Comparison of ENCODE assay signal across 9 cellular contexts in the genomic region with DNA sequence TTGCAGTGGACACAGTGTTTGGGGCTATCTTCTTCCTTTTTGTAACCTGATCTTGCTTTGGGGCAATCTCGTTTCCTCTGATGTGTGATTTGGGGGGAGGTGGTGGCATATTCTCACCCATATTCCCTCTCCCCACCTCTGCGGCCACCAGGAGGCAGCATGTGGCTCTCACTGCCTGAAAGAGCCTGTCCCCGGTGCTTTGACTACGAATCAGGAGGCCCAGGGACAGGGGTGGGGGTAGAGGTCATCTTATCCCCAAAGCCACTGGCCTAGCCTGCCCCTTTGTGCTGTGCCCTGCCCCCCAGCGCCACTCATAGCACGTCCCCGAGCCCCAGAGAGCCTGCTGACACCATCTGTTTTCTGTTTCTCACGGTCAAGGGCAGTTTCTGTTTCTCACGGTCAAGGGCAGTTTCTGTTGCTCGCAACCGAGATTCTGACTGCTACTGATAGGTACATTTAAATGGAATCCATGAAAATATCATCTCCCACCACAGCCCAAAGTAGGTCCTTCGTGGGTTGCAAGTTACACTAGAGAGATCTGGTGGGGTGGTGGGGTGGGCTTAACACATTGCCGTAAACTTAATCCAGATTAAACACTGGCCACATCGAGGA. TPM values are rescaled to one million over a fixed set of nuclear protein-coding genes. Genes with fewer than 3 reads are reported as not detected.
DNase-seq lines count a peak whose midpoint lies in the region; ATAC-seq, FAIRE-seq and TF ChIP-seq lines count a peak whose summit lies in the region.
"Had no signal": no experiment of that assay in that cellular context is flagged by ENCODE, and none has a peak within 500 bp of the region (broad histone marks: within the 10 kb centered on the region; RNA-seq: fewer than 3 reads in every experiment).

No MANE protein-coding gene starts in this region.

- POLR2A ChIA-PET in A549 (lab: Yijun Ruan, JAX), result interaction anchor here (1.2 kb wide), 1 partner anchor 28 kb away, joined by 3 read pairs; no protein-coding TSS in a partner anchor
- POLR2A ChIA-PET in IMR-90 (lab: Charles Lee; ENCODE audit: unreplicated experiment), result no interaction called here

- TF ChIP-seq CTCF in A549 (IDR thresholded peaks at IDR 0.05) (peak; percentile 33; the same call in 2 of the 3 replicates), IMR-90 (conservative IDR thresholded peaks at IDR 0.05; ENCODE audit: low read depth, low read length) (peak; percentile 45), dorsolateral prefrontal cortex (IDR thresholded peaks at IDR 0.05 in 54 of 56, conservative IDR thresholded peaks at IDR 0.05 in 2 of 56; ENCODE audit: low read depth in 1 of 56, partially characterized antibody in 56 of 56) (peak in 37 of 56 donors; percentile 11 to 53 (median 36))

- H3K4me2 ChIP-seq in A549, result peak overlapping the region; percentile 29; the same call in 1 of the 3 replicates
- H3K4me2 ChIP-seq in IMR-90 (ENCODE audit: low read depth, low read length), result peak overlapping the region; percentile 59

- no peak overlapping the region for H3K9ac ChIP-seq in IMR-90 (ENCODE audit: low read depth, low read length)
- no peak overlapping the region for H3K9ac ChIP-seq in mucosa of stomach (ENCODE audit: low read length)

- no peak for TF ChIP-seq EP300 in A549 (IDR thresholded peaks at IDR 0.05)

- in situ Hi-C loops in IMR-90 (cut with MboI; ENCODE audit: low sequenced_read_pairs), result no loop called here

- H2AFZ ChIP-seq in IMR-90 (replicated peaks; ENCODE audit: low read length, poor library complexity), result peak overlapping the region; percentile 91

- CTCF ChIA-PET in A549 (lab: Yijun Ruan, JAX), result interaction anchor here (1.4 kb wide), 1 partner anchor 110 kb away, joined by 4 read pairs; the partner anchor contains the start of gene MCM10
- CTCF ChIA-PET in IMR-90 (lab: Yijun Ruan, JAX), result interaction anchor here (1.2 to 1.3 kb wide), 2 partner anchors 28 to 31 kb away, joined by 3 to 7 read pairs; no protein-coding TSS in a partner anchor

- no peak overlapping the region for H3K27ac ChIP-seq in A549
- no peak overlapping the region for H3K27ac ChIP-seq in IMR-90 (ENCODE audit: insufficient read depth, low read length)
- peak overlapping the region in 26 of 59 donors; percentile 1 to 74 (median 38) for H3K27ac ChIP-seq in dorsolateral prefrontal cortex

- peaks cover 7% of the 10 kb centered on the region; the same call in 2 of the 3 replicates for H3K4me1 ChIP-seq in A549
- H3K4me1 ChIP-seq in IMR-90 (ENCODE audit: control insufficient read depth, insufficient read depth, low read length), result peaks cover 3% of the 10 kb centered on the region; the same call in 1 of the 2 replicates
- H3K4me1 ChIP-seq in mucosa of stomach (ENCODE audit: control insufficient read depth, insufficient read depth, low read length), result peaks cover 18% of the 10 kb centered on the region

- H4K5ac ChIP-seq in IMR-90 (ENCODE audit: low read depth, low read length), result no peak overlapping the region

- TF ChIP-seq RAD21 in A549 (conservative IDR thresholded peaks at IDR 0.05 in 1 of 2, IDR thresholded peaks at IDR 0.05 in 1 of 2) (peak; percentile 22 to 24; a peak in 1 of 5 replicates), IMR-90 (IDR thresholded peaks at IDR 0.05; ENCODE audit: low read length) (peak; percentile 39; the same call in 1 of the 2 replicates)

- H2AK9ac ChIP-seq in IMR-90 (replicated peaks; ENCODE audit: low read depth, low read length, poor library complexity), result no peak overlapping the region

- H3K14ac ChIP-seq in IMR-90 (replicated peaks; ENCODE audit: low read depth, low read length), result no peak overlapping the region

- H2BK5ac ChIP-seq in IMR-90 (ENCODE audit: low read depth, low read length, poor library complexity, severe bottlenecking), result no peak overlapping the region

- DNase-seq in A549 (ENCODE audit: low read depth in 1 of 2, low spot score in 1 of 2), result peak; percentile 40 to 53
- peak; percentile 22 for DNase-seq in IMR-90
- DNase-seq in activated CD4-positive, alpha-beta T cell treated with anti-CD3 and anti-CD28 coated beads for 24 hours (ENCODE audit: low read depth in 2 of 2), result peak; percentile 9 to 19
- peak in 7 of 10 donors; percentile 9 to 53 (median 45) for DNase-seq in dorsolateral prefrontal cortex
- DNase-seq in superior temporal gyrus (ENCODE audit: extremely low spot score), result peak; percentile 20
- no peak for DNase-seq in NCI-H128 (lab: John Stamatoyannopoulos, UW; ENCODE audit: unreplicated experiment)

- H3K9me1 ChIP-seq in IMR-90 (ENCODE audit: insufficient read depth, low read length), result peaks cover 3% of the 10 kb centered on the region

- dilution Hi-C loops in IMR-90 (cut with HindIII; ENCODE audit: low sequenced_read_pairs, unreplicated experiment), result no loop called here

- 54% methylated on average over 14 of the region's 14 CpGs for whole genome bisulfite sequencing in A549 (ENCODE audit: missing lambda C conversion rate)
- WGBS in IMR-90 (ENCODE audit: extremely low coverage in 2 of 2, insufficient read length in 1 of 2), 2 experiments, result 0% methylated on average over 3 of the region's 14 CpGs; no CpG with 5 or more reads in 1 of the 2 experiments

- no peak overlapping the region for H3K18ac ChIP-seq in IMR-90 (ENCODE audit: low read depth, low read length)

- intact Hi-C loops in IMR-90 (cut with micrococcal nuclease) (no loop called here), dorsolateral prefrontal cortex (cut with DNase I) (loop anchor here in 1 of 2 donors (1.0 to 10.0 kb wide), 2 partner anchors 28 to 67 kb away; no protein-coding TSS in a partner anchor)

- H3K79me1 ChIP-seq in IMR-90 (ENCODE audit: low read depth in 1 of 2, low read length in 2 of 2), result no peaks in the 10 kb centered on the region

- no peaks in the 10 kb centered on the region for H4K20me1 ChIP-seq in IMR-90 (ENCODE audit: insufficient read depth, low read length)

- no peak overlapping the region; the same call in 1 of the 2 replicates for H2AK5ac ChIP-seq in IMR-90 (ENCODE audit: low read depth, low read length)

- no peak overlapping the region for H3K4me3 ChIP-seq in A549
- peak overlapping the region; percentile 35; the same call in 1 of the 2 replicates for H3K4me3 ChIP-seq in IMR-90 (ENCODE audit: insufficient read depth, low read depth, low read length)
- H3K4me3 ChIP-seq in dorsolateral prefrontal cortex, result peak overlapping the region in 34 of 59 donors; percentile 4 to 47 (median 30)
- H3K4me3 ChIP-seq in mucosa of stomach (ENCODE audit: low read length), result peak overlapping the region; percentile 4

- H2BK120ac ChIP-seq in IMR-90 (ENCODE audit: low read depth, low read length), result no peak overlapping the region

- no peak overlapping the region for H3K23ac ChIP-seq in IMR-90 (ENCODE audit: low read depth, low read length)

- FAIRE-seq in A549 (lab: Jason Lieb, UNC), result no peak
- FAIRE-seq: islet of Langerhans had no signal

- no peak for TF ChIP-seq POLR2A in A549 (IDR thresholded peaks at IDR 0.05; ENCODE audit: low read length)
- peak; percentile 11 for TF ChIP-seq POLR2A in GM18505 (IDR thresholded peaks at IDR 0.05; ENCODE audit: borderline replicate concordance, extremely low read depth, insufficient read depth, insufficient read length)
- no peak for TF ChIP-seq POLR2A in IMR-90 (IDR thresholded peaks at IDR 0.05; ENCODE audit: low read depth, low read length)

- ATAC-seq in A549, result peak; percentile 82 to 93
- ATAC-seq in GM18505 (IDR thresholded peaks at IDR 0.05; ENCODE audit: unreplicated experiment), result no peak
- ATAC-seq in IMR-90 (ENCODE audit: low read depth), result peak; percentile 81

- H4K91ac ChIP-seq in IMR-90 (ENCODE audit: insufficient read depth, low read depth, low read length), result no peak overlapping the region

- no peak overlapping the region for H3K4ac ChIP-seq in IMR-90 (ENCODE audit: low read depth, low read length)

- H3K27me3 ChIP-seq in IMR-90 (ENCODE audit: control insufficient read depth, insufficient read depth, low read length), result no peaks in the 10 kb centered on the region
- no peaks in the 10 kb centered on the region for H3K27me3 ChIP-seq in dorsolateral prefrontal cortex
- no peaks in the 10 kb centered on the region for H3K27me3 ChIP-seq in mucosa of stomach (ENCODE audit: control insufficient read depth, insufficient read depth, low read length)

- H2BK15ac ChIP-seq in IMR-90 (ENCODE audit: low read depth, low read length), result no peak overlapping the region

- no peak overlapping the region for H4K8ac ChIP-seq in IMR-90 (ENCODE audit: low read depth in 2 of 2, low read length in 2 of 2)

- no peak overlapping the region for H2BK20ac ChIP-seq in IMR-90 (ENCODE audit: low read depth, low read length)

- no peaks in the 10 kb centered on the region for H3K36me3 ChIP-seq in IMR-90 (ENCODE audit: control insufficient read depth, insufficient read depth, low read length)
- no peaks in the 10 kb centered on the region for H3K36me3 ChIP-seq in mucosa of stomach (ENCODE audit: control insufficient read depth, insufficient read depth, low read length)

- BruUV-seq in IMR-90 (replicated peaks; lab: Mats Ljungman, UMichigan), result no TSS peak

- H3K9me3 ChIP-seq in A549 (no peaks in the 10 kb centered on the region), IMR-90 (ENCODE audit: control insufficient read depth, insufficient read depth, low read length) (no peaks in the 10 kb centered on the region), mucosa of stomach (ENCODE audit: control insufficient read depth, low read length) (no peaks in the 10 kb centered on the region)

- H3K56ac ChIP-seq in IMR-90 (ENCODE audit: extremely low read depth, insufficient read depth, low read length), result no peak overlapping the region

RNA-seq across cellular contexts. Expression of gene PHYH, which starts 28.2 kb away (rescaled TPM):
- polyA plus RNA-seq in A549 (2011; rRNA removed), result 25.6 and 28.0 TPM in 2 replicates
- polyA plus RNA-seq in A549 (2012; cell fraction: cytosol; rRNA removed), result 13.8 and 17.9 TPM in 2 replicates
- 11.2 and 11.9 TPM in 2 replicates for polyA plus RNA-seq in A549 (2012; cell fraction: nucleus; rRNA removed)
- polyA plus RNA-seq in A549 (2017; fragmentation: RNase III; extraction: RNeasy Plus Mini Kit Qiagen cat#74134 plus additional on column Dnase treatment), result 26.3 to 28.3 TPM (median 26.6 TPM) in 3 replicates
- 8.5 and 11.1 TPM in 2 replicates for polyA minus RNA-seq in A549 (2011; rRNA and poly(A)+ RNA removed)
- total RNA-seq in IMR-90 (2012; rRNA removed), result 9.7 and 10.9 TPM in 2 replicates
- 10.7 and 13.4 TPM in 2 replicates for polyA plus RNA-seq in IMR-90 (2012; rRNA removed)
- 5.8 and 6.6 TPM in 2 replicates for polyA plus RNA-seq in IMR-90 (2012; cell fraction: cytosol; rRNA removed)
- 3.6 and 9.1 TPM in 2 replicates for polyA plus RNA-seq in IMR-90 (2012; cell fraction: nucleus; rRNA removed; ENCODE audit: low replicate concordance)
- 10 to 100 TPM; 19.2 to 43.7 (median 30.0) TPM for total RNA-seq in dorsolateral prefrontal cortex

RNA-seq across cellular contexts. Expression of gene UCMA, which starts 37.5 kb away (rescaled TPM):
- polyA plus RNA-seq in A549 (2011; rRNA removed) (not detected in 2 replicates), A549 (2017; fragmentation: RNase III; extraction: RNeasy Plus Mini Kit Qiagen cat#74134 plus additional on column Dnase treatment) (not detected in 3 replicates), IMR-90 (2012; rRNA removed) (not detected in 2 replicates)
- not detected in 2 replicates for polyA plus RNA-seq in A549 (2012; cell fraction: cytosol; rRNA removed)
- not detected in 2 replicates for polyA plus RNA-seq in A549 (2012; cell fraction: nucleus; rRNA removed)
- not detected in 2 replicates for polyA minus RNA-seq in A549 (2011; rRNA and poly(A)+ RNA removed)
- total RNA-seq in IMR-90 (2012; rRNA removed) (not detected in 2 replicates), dorsolateral prefrontal cortex (under 1 TPM in 5 of 120 experiments, not detected in 115; 0.59 to 1.00 (median 0.79) TPM)
- polyA plus RNA-seq in IMR-90 (2012; cell fraction: cytosol; rRNA removed), result not detected in 2 replicates
- polyA plus RNA-seq in IMR-90 (2012; cell fraction: nucleus; rRNA removed; ENCODE audit: low replicate concordance), result not detected in 2 replicates
